ENCODE assay signal across 13 cellular contexts in genomic region chr9:128885798-128886197, GRCh38. TPM values are rescaled to one million over a fixed set of nuclear protein-coding genes. Genes with fewer than 3 reads are reported as not detected.
A peak's percentile ranks its signal among the peaks of the same experiment; 100 is the strongest.
DNase-seq lines count a peak whose midpoint lies in the region; ATAC-seq, FAIRE-seq and TF ChIP-seq lines count a peak whose summit lies in the region.
"Had no signal": no experiment of that assay in that cellular context is flagged by ENCODE, and none has a peak within 500 bp of the region (broad histone marks: within the 10 kb centered on the region; RNA-seq: fewer than 3 reads in every experiment).

No MANE protein-coding gene starts in this region.

- H3K4me3 ChIP-seq in naive thymus-derived CD4-positive, alpha-beta T cell (ENCODE audit: low read length): no peak overlapping the region
- H3K4me3 ChIP-seq in upper lobe of right lung (peak overlapping the region; percentile 8), kidney (ENCODE audit: low read length in 2 of 2) (no peak overlapping the region)
- H3K4me3 ChIP-seq: uterus had no signal

- TF ChIP-seq CTCF in upper lobe of right lung (IDR thresholded peaks at IDR 0.05) (no peak), kidney (IDR thresholded peaks at IDR 0.05; ENCODE audit: borderline replicate concordance, extremely low read depth, insufficient read depth) (no peak)

- no peaks in the 10 kb centered on the region for H3K27me3 ChIP-seq in naive thymus-derived CD4-positive, alpha-beta T cell (ENCODE audit: control insufficient read depth in 2 of 2, insufficient read depth in 2 of 2, low read length in 2 of 2)
- no peaks in the 10 kb centered on the region for H3K27me3 ChIP-seq in upper lobe of right lung
- H3K27me3 ChIP-seq: uterus had no signal

- intact Hi-C loops in naive thymus-derived CD4-positive, alpha-beta T cell (cut with micrococcal nuclease): loop anchor here in 1 of 2 donors (10.0 kb wide), 1 partner anchor 521 kb away; no protein-coding TSS in a partner anchor
- intact Hi-C loops in upper lobe of right lung (cut with DNase I): no loop called here
- intact Hi-C loops in kidney (cut with DNase I): no loop called here

- H3K9ac ChIP-seq in kidney (ENCODE audit: low read length in 2 of 2): no peak overlapping the region

- H3K4me1 Mint-ChIP-seq in activated naive CD8-positive, alpha-beta T cell (ENCODE audit: low read depth): peaks cover 51% of the 10 kb centered on the region
- H3K4me1 Mint-ChIP-seq in activated naive CD8-positive, alpha-beta T cell treated with anti-CD3 and anti-CD28 coated beads for 36 hours: peaks cover 40% of the 10 kb centered on the region
- peaks cover 71% of the 10 kb centered on the region for H3K4me1 Mint-ChIP-seq in central memory CD8-positive, alpha-beta T cell
- H3K4me1 Mint-ChIP-seq in naive thymus-derived CD4-positive, alpha-beta T cell: peaks cover 43 to 78% (median 64%) of the 10 kb centered on the region in 7 donors

- peaks cover 19 to 24% of the 10 kb centered on the region in 2 donors for H3K4me1 ChIP-seq in naive thymus-derived CD4-positive, alpha-beta T cell (ENCODE audit: control insufficient read depth in 2 of 2, insufficient read depth in 2 of 2, low read length in 2 of 2)
- H3K4me1 ChIP-seq in upper lobe of right lung (peaks cover 47% of the 10 kb centered on the region), kidney (ENCODE audit: control insufficient read depth in 1 of 2, insufficient read depth in 1 of 2, low read depth in 1 of 2, low read length in 2 of 2) (peaks cover 10 to 24% of the 10 kb centered on the region in 2 donors)

- peak overlapping the region; percentile 95 for H3K27ac ChIP-seq in naive thymus-derived CD4-positive, alpha-beta T cell (ENCODE audit: low read depth, low read length)
- H3K27ac ChIP-seq in upper lobe of right lung (peak overlapping the region; percentile 8), kidney (ENCODE audit: low read depth in 2 of 2, low read length in 2 of 2) (no peak overlapping the region)

- H3K27me3 Mint-ChIP-seq in activated naive CD8-positive, alpha-beta T cell: no peaks in the 10 kb centered on the region
- H3K27me3 Mint-ChIP-seq in activated naive CD8-positive, alpha-beta T cell treated with anti-CD3 and anti-CD28 coated beads for 36 hours: no peaks in the 10 kb centered on the region
- no peaks in the 10 kb centered on the region for H3K27me3 Mint-ChIP-seq in central memory CD8-positive, alpha-beta T cell
- no peaks in the 10 kb centered on the region for H3K27me3 Mint-ChIP-seq in naive thymus-derived CD4-positive, alpha-beta T cell

- CTCF ChIA-PET in naive thymus-derived CD4-positive, alpha-beta T cell (lab: Charles Lee): interaction anchor here (0.5 to 2.2 kb wide), 2 partner anchors 21 to 1153 kb away, joined by 4 to 5 read pairs; no protein-coding TSS in a partner anchor

- no peaks in the 10 kb centered on the region for H3K9me3 ChIP-seq in naive thymus-derived CD4-positive, alpha-beta T cell (ENCODE audit: control insufficient read depth in 2 of 3, low read length in 3 of 3)
- H3K9me3 ChIP-seq in upper lobe of right lung (no peaks in the 10 kb centered on the region), kidney (ENCODE audit: control insufficient read depth in 1 of 2, low read length in 2 of 2) (no peaks in the 10 kb centered on the region)
- H3K9me3 ChIP-seq: uterus had no signal

- H3K9me3 Mint-ChIP-seq in activated naive CD8-positive, alpha-beta T cell (ENCODE audit: low read depth): no peaks in the 10 kb centered on the region
- no peaks in the 10 kb centered on the region for H3K9me3 Mint-ChIP-seq in activated naive CD8-positive, alpha-beta T cell treated with anti-CD3 and anti-CD28 coated beads for 36 hours
- H3K9me3 Mint-ChIP-seq in central memory CD8-positive, alpha-beta T cell: no peaks in the 10 kb centered on the region
- no peaks in the 10 kb centered on the region for H3K9me3 Mint-ChIP-seq in naive thymus-derived CD4-positive, alpha-beta T cell

- peak overlapping the region; percentile 76 for H3K27ac Mint-ChIP-seq in activated naive CD8-positive, alpha-beta T cell
- H3K27ac Mint-ChIP-seq in activated naive CD8-positive, alpha-beta T cell treated with anti-CD3 and anti-CD28 coated beads for 36 hours: no peak overlapping the region
- peak overlapping the region; percentile 83 for H3K27ac Mint-ChIP-seq in central memory CD8-positive, alpha-beta T cell (ENCODE audit: low read depth)
- H3K27ac Mint-ChIP-seq in naive thymus-derived CD4-positive, alpha-beta T cell: peak overlapping the region in 8 of 9 donors; percentile 64 to 97 (median 88)

- POLR2A ChIA-PET in naive thymus-derived CD4-positive, alpha-beta T cell (lab: Charles Lee): interaction anchor here (1.1 to 4.0 kb wide), 2 partner anchors 17 to 36 kb away, joined by 3 to 22 read pairs; no protein-coding TSS in a partner anchor

- FAIRE-seq in kidney (lab: Jason Lieb, UNC): no peak

- peak overlapping the region; percentile 38 for H3K4me3 Mint-ChIP-seq in activated naive CD8-positive, alpha-beta T cell
- no peak overlapping the region for H3K4me3 Mint-ChIP-seq in activated naive CD8-positive, alpha-beta T cell treated with anti-CD3 and anti-CD28 coated beads for 36 hours
- H3K4me3 Mint-ChIP-seq in central memory CD8-positive, alpha-beta T cell: no peak overlapping the region
- peak overlapping the region; percentile 16 to 99 (median 84) for H3K4me3 Mint-ChIP-seq in naive thymus-derived CD4-positive, alpha-beta T cell

- H3K36me3 ChIP-seq in naive thymus-derived CD4-positive, alpha-beta T cell (ENCODE audit: control insufficient read depth in 2 of 3, insufficient read depth in 3 of 3, low read length in 3 of 3): peaks cover 0 to 55% (median 0%) of the 10 kb centered on the region in 3 experiments
- peaks cover 28% of the 10 kb centered on the region for H3K36me3 ChIP-seq in upper lobe of right lung
- peaks cover 9 to 10% of the 10 kb centered on the region in 2 donors for H3K36me3 ChIP-seq in kidney (ENCODE audit: control insufficient read depth in 1 of 2, insufficient read depth in 2 of 2, low read length in 2 of 2)
- H3K36me3 ChIP-seq: uterus had no signal

- no peaks in the 10 kb centered on the region for H3K36me3 Mint-ChIP-seq in activated naive CD8-positive, alpha-beta T cell
- H3K36me3 Mint-ChIP-seq in activated naive CD8-positive, alpha-beta T cell treated with anti-CD3 and anti-CD28 coated beads for 36 hours: peaks cover 20% of the 10 kb centered on the region
- H3K36me3 Mint-ChIP-seq in central memory CD8-positive, alpha-beta T cell (ENCODE audit: insufficient read depth): peaks cover 25% of the 10 kb centered on the region
- peaks cover 0 to 33% (median 15%) of the 10 kb centered on the region in 5 donors for H3K36me3 Mint-ChIP-seq in naive thymus-derived CD4-positive, alpha-beta T cell

- DNase-seq in activated naive CD8-positive, alpha-beta T cell treated with anti-CD3 and anti-CD28 coated beads for 36 hours: no peak
- DNase-seq in central memory CD8-positive, alpha-beta T cell (ENCODE audit: low spot score in 2 of 2): no peak
- DNase-seq in naive thymus-derived CD4-positive, alpha-beta T cell: no peak
- no peak for DNase-seq in upper lobe of right lung
- no peak for DNase-seq in HK-2 (ENCODE audit: unreplicated experiment)
- no peak for DNase-seq in kidney
- DNase-seq: KG1, NCI-H187 treated with DMSO at 0.1 percent for 48 hours, uterus had no signal

- no peak for ATAC-seq in central memory CD8-positive, alpha-beta T cell (replicated peaks; ENCODE audit: extremely low read depth, poor library complexity, severe bottlenecking)
- no peak for ATAC-seq in naive thymus-derived CD4-positive, alpha-beta T cell
- no peak for ATAC-seq in upper lobe of right lung
- ATAC-seq in HG02885 (IDR thresholded peaks at IDR 0.05; ENCODE audit: poor library complexity, unreplicated experiment): no peak
- ATAC-seq: activated CD4-positive, CD25-positive, alpha-beta regulatory T cell treated with anti-CD3 and anti-CD28 coated beads, Interleukin-2, amount 50 U/mL, for 24 hours; sciatic nerve had no signal

RNA-seq across cellular contexts. Expression of gene LRRC8A, which starts 3.9 kb away (rescaled TPM):
- total RNA-seq in activated naive CD8-positive, alpha-beta T cell treated with anti-CD3 and anti-CD28 coated beads for 36 hours: 10 to 100 TPM; 19.9 to 20.3 TPM
- total RNA-seq in naive thymus-derived CD4-positive, alpha-beta T cell: 10 to 100 TPM; 31.3 to 48.8 (median 34.5) TPM
- polyA plus RNA-seq in naive thymus-derived CD4-positive, alpha-beta T cell: 10 to 100 TPM; 24.2 to 54.0 TPM
- total RNA-seq in upper lobe of right lung: 68.1 TPM
- 37.4 TPM for total RNA-seq in kidney
- 18.5 TPM for polyA plus RNA-seq in kidney (ENCODE audit: insufficient read depth, low read depth, low replicate concordance)

RNA-seq across cellular contexts. Expression of gene KYAT1, which starts 4.0 kb away (rescaled TPM):
- total RNA-seq in activated naive CD8-positive, alpha-beta T cell treated with anti-CD3 and anti-CD28 coated beads for 36 hours: 1 to 10 TPM; 7.4 to 9.4 TPM
- 10 to 100 TPM in 4 of 5 experiments, 1 to 10 TPM in 1; 7.2 to 18.2 (median 14.8) TPM for total RNA-seq in naive thymus-derived CD4-positive, alpha-beta T cell
- 10 to 100 TPM in 1 of 2 donors, 1 to 10 TPM in 1; 9.8 to 14.2 TPM for polyA plus RNA-seq in naive thymus-derived CD4-positive, alpha-beta T cell
- total RNA-seq in upper lobe of right lung (6.6 TPM), kidney (5.1 TPM)
- 17.0 TPM for polyA plus RNA-seq in kidney (ENCODE audit: insufficient read depth, low read depth, low replicate concordance)

RNA-seq across cellular contexts. Expression of gene PHYHD1, which starts 35.0 kb away (rescaled TPM):
- under 1 TPM; 0.49 to 0.52 TPM for total RNA-seq in activated naive CD8-positive, alpha-beta T cell treated with anti-CD3 and anti-CD28 coated beads for 36 hours
- total RNA-seq in naive thymus-derived CD4-positive, alpha-beta T cell: 1 to 10 TPM; 1.1 to 3.2 (median 3.1) TPM
- polyA plus RNA-seq in naive thymus-derived CD4-positive, alpha-beta T cell: 1 to 10 TPM; 3.0 to 5.1 TPM
- total RNA-seq in upper lobe of right lung (46.5 TPM), kidney (59.0 TPM)
- 122 TPM for polyA plus RNA-seq in kidney (ENCODE audit: insufficient read depth, low read depth, low replicate concordance)

RNA-seq across cellular contexts. Expression of gene SPOUT1, which starts 56.2 kb away (rescaled TPM):
- total RNA-seq in activated naive CD8-positive, alpha-beta T cell treated with anti-CD3 and anti-CD28 coated beads for 36 hours: 100 to 1,000 TPM; 109 to 111 TPM
- 10 to 100 TPM; 38.9 to 83.6 (median 65.2) TPM for total RNA-seq in naive thymus-derived CD4-positive, alpha-beta T cell
- 10 to 100 TPM; 32.1 to 42.0 TPM for polyA plus RNA-seq in naive thymus-derived CD4-positive, alpha-beta T cell
- 45.8 TPM for total RNA-seq in upper lobe of right lung
- total RNA-seq in kidney: 42.0 TPM
- 56.8 TPM for polyA plus RNA-seq in kidney (ENCODE audit: insufficient read depth, low read depth, low replicate concordance)

Comparison
In these comparisons a context has a peak if more than half of its experiments do, and no peak if none do; other contexts are left out.
1. H3K4me3 Mint-ChIP-seq: peak in activated naive CD8-positive, alpha-beta T cell (single experiment) and naive thymus-derived CD4-positive, alpha-beta T cell (10 of 10); none in activated naive CD8-positive, alpha-beta T cell treated with anti-CD3 and anti-CD28 coated beads for 36 hours (single experiment) and central memory CD8-positive, alpha-beta T cell (single experiment).
2. H3K27ac ChIP-seq: peak in naive thymus-derived CD4-positive, alpha-beta T cell (single experiment) and upper lobe of right lung (single experiment); none in kidney (0 of 2).
3. RNA of gene PHYHD1, which starts 35.0 kb away (total RNA-seq): 59.0 TPM in kidney (single experiment) and 46.5 TPM in upper lobe of right lung (single experiment); 1.1 to 3.2 TPM in naive thymus-derived CD4-positive, alpha-beta T cell and 0.49 to 0.52 TPM in activated naive CD8-positive, alpha-beta T cell treated with anti-CD3 and anti-CD28 coated beads for 36 hours; every median in the first group is over 10 times any median in the second.